In the genomic region with DNA sequence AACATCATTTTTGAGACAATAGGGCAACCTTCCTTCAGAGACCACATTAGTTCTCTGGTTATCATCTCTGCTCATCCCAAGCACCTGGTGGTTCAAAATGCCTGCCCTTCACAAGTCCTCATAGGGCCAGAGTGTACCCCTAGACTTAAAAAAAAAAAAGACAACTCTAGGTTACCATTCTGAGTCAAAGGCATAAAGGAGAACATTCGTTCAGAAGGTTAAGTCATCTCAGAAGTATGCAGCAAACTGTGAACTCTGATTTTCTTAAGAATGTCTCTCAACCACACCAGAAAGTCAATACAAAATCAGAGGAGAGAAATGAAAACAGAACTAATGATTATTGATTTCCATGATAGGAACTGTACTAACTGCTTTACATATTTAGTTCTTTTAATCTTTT, we compare ENCODE assay signal across 30 cellular contexts. TPM values are rescaled to one million over a fixed set of nuclear protein-coding genes. Genes with fewer than 3 reads are reported as not detected.
DNase-seq lines count a peak whose midpoint lies in the region; ATAC-seq and TF ChIP-seq lines count a peak whose summit lies in the region.
"Had no signal": no experiment of that assay in that cellular context is flagged by ENCODE, and none has a peak within 500 bp of the region (broad histone marks: within the 10 kb centered on the region; RNA-seq: fewer than 3 reads in every experiment).

No MANE protein-coding gene starts in this region.

- H3K9me3 ChIP-seq in right atrium auricular region = no peaks in the 10 kb centered on the region
- H3K9me3 ChIP-seq: BE2C, breast epithelium, SJCRH30, tibial artery, vagina had no signal

- intact Hi-C loops in activated T-helper 2 cell treated with anti-CD3 and anti-CD28 coated beads, Interferon-gamma antibody, Interleukin-2, Interleukin-4, amounts not matched to agents 10 μg/mL and 5 μg/mL and 100 μg/mL, durations not matched to agents 14 hours and 24 hours and 36 hours (cut with micrococcal nuclease) = no loop called here

- ATAC-seq in GM18498 (IDR thresholded peaks at IDR 0.05; ENCODE audit: unreplicated experiment) (peak; percentile 38), GM18519 (IDR thresholded peaks at IDR 0.05; ENCODE audit: low FRiP score, unreplicated experiment) (peak; percentile 45), HG02973 (IDR thresholded peaks at IDR 0.05; ENCODE audit: unreplicated experiment) (peak; percentile 69), HG02798 (IDR thresholded peaks at IDR 0.05; ENCODE audit: poor library complexity, unreplicated experiment) (no peak)
- ATAC-seq: GM12878 had no signal

- no peaks in the 10 kb centered on the region for H3K9me3 Mint-ChIP-seq in activated T-helper 2 cell treated with anti-CD3 and anti-CD28 coated beads, Interferon-gamma antibody, Interleukin-2, Interleukin-4, amounts not matched to agents 10 μg/mL and 5 μg/mL and 100 μg/mL, durations not matched to agents 14 hours and 24 hours and 36 hours
- H3K9me3 Mint-ChIP-seq: activated naive CD4-positive, alpha-beta T cell treated with anti-CD3 and anti-CD28 coated beads, Interleukin-2, amount 50 U/mL, for 24 hours; IgD-negative memory B cell; neural crest cell had no signal

- H3K27me3 Mint-ChIP-seq in activated T-helper 2 cell treated with anti-CD3 and anti-CD28 coated beads, Interferon-gamma antibody, Interleukin-2, Interleukin-4, amounts not matched to agents 10 μg/mL and 5 μg/mL and 100 μg/mL, durations not matched to agents 14 hours and 24 hours and 36 hours (ENCODE audit: low read depth) = peaks cover 4% of the 10 kb centered on the region
- H3K27me3 Mint-ChIP-seq: IgD-negative memory B cell had no signal

- peak overlapping the region; percentile 4 for H3K27ac Mint-ChIP-seq in activated T-helper 2 cell treated with anti-CD3 and anti-CD28 coated beads, Interferon-gamma antibody, Interleukin-2, Interleukin-4, amounts not matched to agents 10 μg/mL and 5 μg/mL and 100 μg/mL, durations not matched to agents 14 hours and 24 hours and 36 hours
- H3K27ac Mint-ChIP-seq: activated naive CD4-positive, alpha-beta T cell treated with anti-CD3 and anti-CD28 coated beads, Interleukin-2, amount 50 U/mL, for 24 hours; CD8-positive, alpha-beta memory T cell; IgD-negative memory B cell had no signal

- no peak for DNase-seq in activated T-helper 2 cell treated with anti-CD3 and anti-CD28 coated beads, Interferon-gamma antibody, Interleukin-2, Interleukin-4, amounts not matched to agents 10 μg/mL and 5 μg/mL and 100 μg/mL, durations not matched to agents 14 hours and 24 hours and 36 hours (ENCODE audit: low spot score)
- no peak for DNase-seq in activated gamma-delta T cell (lab: John Stamatoyannopoulos, UW)
- no peak for DNase-seq in right atrium auricular region (ENCODE audit: low spot score)
- DNase-seq: activated CD4-positive, alpha-beta T cell treated with anti-CD3 and anti-CD28 coated beads for 48 hours; anterior cingulate cortex; BE2C; CD8-positive, alpha-beta memory T cell; kidney; NCI-H1930; NCI-H510A treated with DMSO at 0.1 percent for 48 hours; RPMI8226; SJCRH30; stimulated activated CD4-positive, alpha-beta T cell treated with anti-CD3 and anti-CD28 coated beads, Interleukin-1b, Interleukin-23, amount 100 ng/mL, for 48 hours; SW 1271; T-helper 9 cell; tibial artery had no signal

- no peak overlapping the region for H3K4me3 Mint-ChIP-seq in activated T-helper 2 cell treated with anti-CD3 and anti-CD28 coated beads, Interferon-gamma antibody, Interleukin-2, Interleukin-4, amounts not matched to agents 10 μg/mL and 5 μg/mL and 100 μg/mL, durations not matched to agents 14 hours and 24 hours and 36 hours (ENCODE audit: low read depth)
- H3K4me3 Mint-ChIP-seq: activated naive CD4-positive, alpha-beta T cell treated with anti-CD3 and anti-CD28 coated beads, Interleukin-2, amount 50 U/mL, for 24 hours; CD8-positive, alpha-beta memory T cell; IgD-negative memory B cell; neural crest cell had no signal

- H3K27me3 ChIP-seq in right atrium auricular region = no peaks in the 10 kb centered on the region
- H3K27me3 ChIP-seq: BE2C, breast epithelium, SJCRH30, tibial artery, vagina had no signal

- H3K4me1 ChIP-seq in right atrium auricular region = no peaks in the 10 kb centered on the region
- H3K4me1 ChIP-seq: BE2C, breast epithelium, parathyroid adenoma had no signal

- H3K27ac ChIP-seq in right atrium auricular region = no peak overlapping the region
- H3K27ac ChIP-seq: breast epithelium, parathyroid adenoma, SJCRH30, tibial artery, vagina had no signal

- H3K4me1 Mint-ChIP-seq in activated T-helper 2 cell treated with anti-CD3 and anti-CD28 coated beads, Interferon-gamma antibody, Interleukin-2, Interleukin-4, amounts not matched to agents 10 μg/mL and 5 μg/mL and 100 μg/mL, durations not matched to agents 14 hours and 24 hours and 36 hours (ENCODE audit: low read depth) = peaks cover 36% of the 10 kb centered on the region
- H3K4me1 Mint-ChIP-seq: activated naive CD4-positive, alpha-beta T cell treated with anti-CD3 and anti-CD28 coated beads, Interleukin-2, amount 50 U/mL, for 24 hours; CD8-positive, alpha-beta memory T cell; neural crest cell had no signal

- H3K36me3 ChIP-seq in right atrium auricular region = no peaks in the 10 kb centered on the region
- H3K36me3 ChIP-seq: BE2C, breast epithelium, SJCRH30, tibial artery, vagina had no signal

- TF ChIP-seq CTCF in right atrium auricular region (IDR thresholded peaks at IDR 0.05) = no peak

- no peaks in the 10 kb centered on the region for H3K36me3 Mint-ChIP-seq in activated T-helper 2 cell treated with anti-CD3 and anti-CD28 coated beads, Interferon-gamma antibody, Interleukin-2, Interleukin-4, amounts not matched to agents 10 μg/mL and 5 μg/mL and 100 μg/mL, durations not matched to agents 14 hours and 24 hours and 36 hours (ENCODE audit: low read depth)
- H3K36me3 Mint-ChIP-seq: activated naive CD4-positive, alpha-beta T cell treated with anti-CD3 and anti-CD28 coated beads, Interleukin-2, amount 50 U/mL, for 24 hours; CD8-positive, alpha-beta memory T cell; IgD-negative memory B cell had no signal

- no peak overlapping the region for H3K4me3 ChIP-seq in right atrium auricular region
- H3K4me3 ChIP-seq: breast epithelium, GM12878, SJCRH30, smooth muscle cell, tibial artery, vagina had no signal

RNA-seq across cellular contexts. Expression of a gene that starts 9.2 kb away (rescaled TPM):
- 10.2 and 13.1 TPM in 2 replicates for total RNA-seq in activated T-helper 2 cell treated with anti-CD3 and anti-CD28 coated beads, Interferon-gamma antibody, Interleukin-2, Interleukin-4, amounts not matched to agents 10 μg/mL and 5 μg/mL and 100 μg/mL, durations not matched to agents 14 hours and 24 hours and 36 hours
- total RNA-seq in right atrium auricular region = 1 to 10 TPM; 2.7 to 2.8 TPM
- total RNA-seq: endothelial cell of umbilical vein, GM12878, HT-29 had no signal
